Comparison of ENCODE assay signal across 8 cellular contexts in the genomic region with DNA sequence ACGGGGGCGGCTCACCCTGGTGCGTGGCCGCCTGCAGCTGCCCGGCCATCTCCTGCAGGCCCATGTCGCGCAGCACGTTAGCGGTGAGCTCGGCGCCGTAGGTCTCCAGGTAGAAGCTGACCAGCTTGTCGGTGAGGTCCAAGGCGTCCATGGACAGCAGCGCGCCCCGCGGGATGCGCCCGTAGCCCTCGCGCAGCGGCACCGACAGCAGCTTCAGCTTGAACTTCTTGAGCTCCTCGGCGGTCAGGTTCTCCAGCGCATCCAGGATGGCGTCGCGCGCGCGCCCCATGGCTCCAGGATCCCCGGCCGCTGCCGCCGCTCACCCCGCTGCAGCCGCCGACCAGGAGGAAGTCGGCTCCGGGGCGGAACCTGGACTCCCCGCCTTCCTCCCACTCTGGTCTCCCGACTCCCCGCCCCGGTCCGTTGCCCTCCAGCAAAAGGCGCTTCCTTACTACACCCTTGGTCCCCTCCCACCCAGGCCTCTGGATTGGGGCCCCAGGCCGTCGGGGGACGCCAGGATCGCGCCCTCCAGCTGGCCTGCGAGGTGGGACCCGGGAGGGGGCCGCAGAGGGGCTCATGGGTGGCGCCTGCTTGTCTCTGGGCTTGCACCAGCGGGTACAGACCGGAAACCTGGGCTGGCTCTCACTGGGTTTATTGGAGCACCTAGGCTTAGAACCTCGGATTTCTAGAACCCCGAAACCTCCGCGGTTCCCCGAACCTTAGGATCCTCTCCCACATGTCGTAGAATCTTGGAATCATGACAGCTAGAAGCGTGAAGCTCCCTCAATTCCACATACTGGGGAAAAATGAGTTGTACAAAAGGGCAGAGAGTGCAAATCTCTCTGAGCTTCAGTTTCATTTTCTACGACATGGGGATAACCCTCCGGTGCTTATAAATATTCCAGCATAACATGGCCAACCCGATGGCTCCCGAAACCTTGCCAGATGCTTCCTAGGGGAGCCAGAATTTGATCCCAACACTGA. TPM values are rescaled to one million over a fixed set of nuclear protein-coding genes. Genes with fewer than 3 reads are reported as not detected.
A peak's percentile ranks its signal among the peaks of the same experiment; 100 is the strongest.
DNase-seq lines count a peak whose midpoint lies in the region; ATAC-seq and TF ChIP-seq lines count a peak whose summit lies in the region.

Gene PYCARD, minus strand, starts transcription at position 359 of the 984 bp plus-strand sequence. Its CDS starts 70 bp downstream, at position 289.

- 8 to 11% methylated on average over 60 to 71 of the region's 71 CpGs for WGBS in heart right ventricle, 2 donors
- WGBS in prostate gland, result 3% methylated on average over 43 of the region's 71 CpGs

- TF ChIP-seq CTCF in heart right ventricle (IDR thresholded peaks at IDR 0.05) (no peak), prostate gland (IDR thresholded peaks at IDR 0.05) (no peak)

- H3K4me3 ChIP-seq in CD4-positive, alpha-beta memory T cell (ENCODE audit: low read length in 2 of 2), result peak within 1 kb of the TSS; percentile 57 to 94
- H3K4me3 ChIP-seq in heart right ventricle, result peak within 1 kb of the TSS; percentile 46 to 84 (median 72)
- peak within 1 kb of the TSS; percentile 53 to 61 for H3K4me3 ChIP-seq in prostate gland

- intact Hi-C loops in CD4-positive, alpha-beta memory T cell (cut with micrococcal nuclease), result loop anchor here (2.0 kb wide), 1 partner anchor 24 kb away; no protein-coding TSS in a partner anchor
- intact Hi-C loops in activated naive CD4-positive, alpha-beta T cell treated with anti-CD3 and anti-CD28 coated beads for 36 hours (cut with micrococcal nuclease), result loop anchor here (2.0 to 10.0 kb wide), 4 partner anchors 22 to 240 kb away; partner anchors contain the start of genes FUS, ITGAX and ZNF843
- intact Hi-C loops in heart right ventricle (cut with DNase I), result loop anchor here in 1 of 10 donors (10.0 kb wide), 1 partner anchor 242 kb away; the partner anchor contains the start of gene ZNF843
- intact Hi-C loops in prostate gland (cut with DNase I), result no loop called here

- CTCF ChIA-PET in CD4-positive, alpha-beta memory T cell (lab: Charles Lee; ENCODE audit: partially characterized antibody), result interaction anchor here (1.0 to 3.3 kb wide), 7 partner anchors 10 to 242 kb away, joined by 3 to 11 read pairs (median 4); partner anchors contain the start of gene KAT8
- CTCF ChIA-PET in activated naive CD4-positive, alpha-beta T cell treated with anti-CD3 and anti-CD28 coated beads for 36 hours (lab: Charles Lee), result interaction anchor here (0.6 to 2.1 kb wide), 7 partner anchors 15 to 261 kb away, joined by 3 to 8 read pairs (median 4); no protein-coding TSS in a partner anchor

- ATAC-seq in GM19455 (IDR thresholded peaks at IDR 0.05; ENCODE audit: unreplicated experiment), result peak; percentile 42
- ATAC-seq in heart right ventricle, result peak; percentile 70 to 82 (median 76)

- H3K4me1 Mint-ChIP-seq in CD4-positive, alpha-beta memory T cell, result peaks cover 35 to 65% (median 46%) of the 10 kb centered on the region in 4 donors
- H3K4me1 Mint-ChIP-seq in activated naive CD4-positive, alpha-beta T cell treated with anti-CD3 and anti-CD28 coated beads for 36 hours (ENCODE audit: low read depth), result peaks cover 46% of the 10 kb centered on the region

- peaks cover 0 to 11% (median 0%) of the 10 kb centered on the region in 8 donors for H3K9me3 Mint-ChIP-seq in CD4-positive, alpha-beta memory T cell
- no peaks in the 10 kb centered on the region for H3K9me3 Mint-ChIP-seq in activated naive CD4-positive, alpha-beta T cell treated with anti-CD3 and anti-CD28 coated beads for 36 hours

- DNase-seq in CD4-positive, alpha-beta memory T cell, result peak in 4 of 5 donors; percentile 37 to 49 (median 44)
- DNase-seq in LHCN-M2 (ENCODE audit: low read depth) (peak; percentile 23), heart right ventricle (peak; percentile 50 to 73), prostate gland (ENCODE audit: low spot score) (peak; percentile 21), NCI-H1694 treated with DMSO at 0.1 percent for 48 hours (lab: John Stamatoyannopoulos, UW) (no peak), DMS79 treated with DMSO at 0.1 percent for 48 hours (lab: John Stamatoyannopoulos, UW) (no peak)
- peak; percentile 31 for DNase-seq in activated naive CD4-positive, alpha-beta T cell treated with anti-CD3 and anti-CD28 coated beads for 36 hours

- POLR2A ChIA-PET in CD4-positive, alpha-beta memory T cell (lab: Charles Lee; ENCODE audit: partially characterized antibody), result interaction anchor here (0.8 to 6.0 kb wide), 16 partner anchors 10 to 674 kb away, joined by 3 to 119 read pairs (median 10); partner anchors contain the start of genes ARMC5, FUS, KAT8 and PYDC1

- H3K9me3 ChIP-seq in CD4-positive, alpha-beta memory T cell (ENCODE audit: control insufficient read depth in 1 of 2, low read length in 2 of 2), result no peaks in the 10 kb centered on the region
- no peaks in the 10 kb centered on the region for H3K9me3 ChIP-seq in heart right ventricle
- H3K9me3 ChIP-seq in prostate gland, result no peaks in the 10 kb centered on the region

- peak within 1 kb of the TSS; percentile 88 to 94 (median 90) for H3K4me3 Mint-ChIP-seq in CD4-positive, alpha-beta memory T cell
- peak within 1 kb of the TSS; percentile 71 for H3K4me3 Mint-ChIP-seq in activated naive CD4-positive, alpha-beta T cell treated with anti-CD3 and anti-CD28 coated beads for 36 hours

- H3K27ac Mint-ChIP-seq in CD4-positive, alpha-beta memory T cell, result peak within 1 kb of the TSS; percentile 70 to 92 (median 84)
- H3K27ac Mint-ChIP-seq in activated naive CD4-positive, alpha-beta T cell treated with anti-CD3 and anti-CD28 coated beads for 36 hours, result no peak within 1 kb of the TSS

- H3K27ac ChIP-seq in CD4-positive, alpha-beta memory T cell (ENCODE audit: low read depth, low read length), result peak within 1 kb of the TSS; percentile 59
- H3K27ac ChIP-seq in heart right ventricle (peak within 1 kb of the TSS in 9 of 10 donors; percentile 46 to 91 (median 61)), prostate gland (peak within 1 kb of the TSS; percentile 47 to 78)

- no peaks in the 10 kb centered on the region for H3K27me3 Mint-ChIP-seq in CD4-positive, alpha-beta memory T cell
- H3K27me3 Mint-ChIP-seq in activated naive CD4-positive, alpha-beta T cell treated with anti-CD3 and anti-CD28 coated beads for 36 hours (ENCODE audit: low read depth), result no peaks in the 10 kb centered on the region

- no peaks in the 10 kb centered on the region for H3K27me3 ChIP-seq in CD4-positive, alpha-beta memory T cell (ENCODE audit: insufficient read depth, low read length)
- no peaks in the 10 kb centered on the region for H3K27me3 ChIP-seq in heart right ventricle
- H3K27me3 ChIP-seq in prostate gland (replicated peaks; ENCODE audit: insufficient read depth), result no peaks in the 10 kb centered on the region

- no peaks in the 10 kb centered on the region for H3K36me3 ChIP-seq in CD4-positive, alpha-beta memory T cell (ENCODE audit: insufficient read depth, low read length)
- H3K36me3 ChIP-seq in heart right ventricle (peaks cover 0 to 29% (median 0%) of the 10 kb centered on the region in 9 donors), prostate gland (no peaks in the 10 kb centered on the region)

- TF ChIP-seq POLR2A in prostate gland (IDR thresholded peaks at IDR 0.05), result no peak

- peaks cover 49% of the 10 kb centered on the region for H3K4me1 ChIP-seq in CD4-positive, alpha-beta memory T cell (ENCODE audit: insufficient read depth, low read length)
- peaks cover 0 to 50% (median 17%) of the 10 kb centered on the region in 9 donors for H3K4me1 ChIP-seq in heart right ventricle
- H3K4me1 ChIP-seq in prostate gland (replicated peaks), result no peaks in the 10 kb centered on the region

- H3K36me3 Mint-ChIP-seq in CD4-positive, alpha-beta memory T cell, result peaks cover 0 to 31% of the 10 kb centered on the region in 2 donors
- H3K36me3 Mint-ChIP-seq in activated naive CD4-positive, alpha-beta T cell treated with anti-CD3 and anti-CD28 coated beads for 36 hours (ENCODE audit: low read depth), result peaks cover 8% of the 10 kb centered on the region

RNA-seq across cellular contexts. Expression of gene PYCARD, which starts in this region (rescaled TPM):
- 10 to 100 TPM; 25.9 to 26.6 TPM for total RNA-seq in CD4-positive, alpha-beta memory T cell
- polyA plus RNA-seq in CD4-positive, alpha-beta memory T cell, result 10 to 100 TPM; 52.4 to 60.6 TPM
- total RNA-seq in LHCN-M2 (2014; rRNA removed), result 7.7 and 10.8 TPM in 2 replicates
- 17.0 TPM for polyA plus RNA-seq in LHCN-M2 (2012)
- 1 to 10 TPM; 2.4 to 2.5 TPM for total RNA-seq in activated naive CD4-positive, alpha-beta T cell treated with anti-CD3 and anti-CD28 coated beads for 36 hours
- total RNA-seq in heart right ventricle, result 10 to 100 TPM in 2 of 10 donors, 1 to 10 TPM in 8; 1.7 to 26.1 (median 2.8) TPM
- polyA plus RNA-seq in heart right ventricle, result 10 to 100 TPM in 1 of 2 donors, 1 to 10 TPM in 1; 8.3 to 13.9 TPM
- total RNA-seq in prostate gland, result 10 to 100 TPM; 27.2 to 51.6 TPM

Comparison
In these comparisons a context has a peak if more than half of its experiments do, and no peak if none do; other contexts are left out.
1. DNase-seq: peak in CD4-positive, alpha-beta memory T cell (4 of 5), LHCN-M2 (single experiment), activated naive CD4-positive, alpha-beta T cell treated with anti-CD3 and anti-CD28 coated beads for 36 hours (single experiment), heart right ventricle (2 of 2) and prostate gland (single experiment); none in NCI-H1694 treated with DMSO at 0.1 percent for 48 hours (single experiment) and DMS79 treated with DMSO at 0.1 percent for 48 hours (single experiment).
2. Peak in every context shown above with its lines, with median percentiles within 50 percentile points of each other: H3K27ac ChIP-seq and H3K4me3 ChIP-seq.